Comparison of ENCODE assay signal across 1 cellular context in genomic region chr22:44057411-44057987, GRCh38.
TF ChIP-seq lines count a peak whose summit lies in the region.

No MANE protein-coding gene starts in this region.

TF ChIP-seq in GM12878, 131 proteins besides CTCF, POLR2A, EP300 and RAD21:
- TF ChIP-seq GATAD2B (conservative IDR thresholded peaks at IDR 0.05; ENCODE audit: low read depth) (no peak), ZBED1 (IDR thresholded peaks at IDR 0.05; ENCODE audit: borderline replicate concordance) (no peak), SMARCA5 (IDR thresholded peaks at IDR 0.05) (no peak), SP1 (IDR thresholded peaks at IDR 0.05; ENCODE audit: low read depth, low read length) (no peak), BMI1 (IDR thresholded peaks at IDR 0.05; ENCODE audit: borderline replicate concordance) (no peak), CHD4 (IDR thresholded peaks at IDR 0.05) (no peak), TBL1XR1 (IDR thresholded peaks at IDR 0.05; ENCODE audit: low read depth, low read length) (no peak), MYC (IDR thresholded peaks at IDR 0.05; ENCODE audit: insufficient read depth, insufficient read length, insufficient replicate concordance, low read length, severe bottlenecking) (no peak)
- TF ChIP-seq, protein P1, sequence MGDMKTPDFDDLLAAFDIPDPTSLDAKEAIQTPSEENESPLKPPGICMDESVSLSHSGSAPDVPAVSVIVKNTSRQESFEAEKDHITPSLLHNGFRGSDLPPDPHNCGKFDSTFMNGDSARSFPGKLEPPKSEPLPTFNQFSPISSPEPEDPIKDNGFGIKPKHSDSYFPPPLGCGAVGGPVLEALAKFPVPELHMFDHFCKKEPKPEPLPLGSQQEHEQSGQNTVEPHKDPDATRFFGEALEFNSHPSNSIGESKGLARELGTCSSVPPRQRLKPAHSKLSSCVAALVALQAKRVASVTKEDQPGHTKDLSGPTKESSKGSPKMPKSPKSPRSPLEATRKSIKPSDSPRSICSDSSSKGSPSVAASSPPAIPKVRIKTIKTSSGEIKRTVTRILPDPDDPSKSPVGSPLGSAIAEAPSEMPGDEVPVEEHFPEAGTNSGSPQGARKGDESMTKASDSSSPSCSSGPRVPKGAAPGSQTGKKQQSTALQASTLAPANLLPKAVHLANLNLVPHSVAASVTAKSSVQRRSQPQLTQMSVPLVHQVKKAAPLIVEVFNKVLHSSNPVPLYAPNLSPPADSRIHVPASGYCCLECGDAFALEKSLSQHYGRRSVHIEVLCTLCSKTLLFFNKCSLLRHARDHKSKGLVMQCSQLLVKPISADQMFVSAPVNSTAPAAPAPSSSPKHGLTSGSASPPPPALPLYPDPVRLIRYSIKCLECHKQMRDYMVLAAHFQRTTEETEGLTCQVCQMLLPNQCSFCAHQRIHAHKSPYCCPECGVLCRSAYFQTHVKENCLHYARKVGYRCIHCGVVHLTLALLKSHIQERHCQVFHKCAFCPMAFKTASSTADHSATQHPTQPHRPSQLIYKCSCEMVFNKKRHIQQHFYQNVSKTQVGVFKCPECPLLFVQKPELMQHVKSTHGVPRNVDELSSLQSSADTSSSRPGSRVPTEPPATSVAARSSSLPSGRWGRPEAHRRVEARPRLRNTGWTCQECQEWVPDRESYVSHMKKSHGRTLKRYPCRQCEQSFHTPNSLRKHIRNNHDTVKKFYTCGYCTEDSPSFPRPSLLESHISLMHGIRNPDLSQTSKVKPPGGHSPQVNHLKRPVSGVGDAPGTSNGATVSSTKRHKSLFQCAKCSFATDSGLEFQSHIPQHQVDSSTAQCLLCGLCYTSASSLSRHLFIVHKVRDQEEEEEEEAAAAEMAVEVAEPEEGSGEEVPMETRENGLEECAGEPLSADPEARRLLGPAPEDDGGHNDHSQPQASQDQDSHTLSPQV (IDR thresholded peaks at IDR 0.05): no peak
- TF ChIP-seq, protein P2, sequence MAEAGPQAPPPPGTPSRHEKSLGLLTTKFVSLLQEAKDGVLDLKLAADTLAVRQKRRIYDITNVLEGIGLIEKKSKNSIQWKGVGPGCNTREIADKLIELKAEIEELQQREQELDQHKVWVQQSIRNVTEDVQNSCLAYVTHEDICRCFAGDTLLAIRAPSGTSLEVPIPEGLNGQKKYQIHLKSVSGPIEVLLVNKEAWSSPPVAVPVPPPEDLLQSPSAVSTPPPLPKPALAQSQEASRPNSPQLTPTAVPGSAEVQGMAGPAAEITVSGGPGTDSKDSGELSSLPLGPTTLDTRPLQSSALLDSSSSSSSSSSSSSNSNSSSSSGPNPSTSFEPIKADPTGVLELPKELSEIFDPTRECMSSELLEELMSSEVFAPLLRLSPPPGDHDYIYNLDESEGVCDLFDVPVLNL (IDR thresholded peaks at IDR 0.05; ENCODE audit: low read depth, low read length): no peak
